8 cellular contexts compared by ENCODE assay signal in the genomic region with DNA sequence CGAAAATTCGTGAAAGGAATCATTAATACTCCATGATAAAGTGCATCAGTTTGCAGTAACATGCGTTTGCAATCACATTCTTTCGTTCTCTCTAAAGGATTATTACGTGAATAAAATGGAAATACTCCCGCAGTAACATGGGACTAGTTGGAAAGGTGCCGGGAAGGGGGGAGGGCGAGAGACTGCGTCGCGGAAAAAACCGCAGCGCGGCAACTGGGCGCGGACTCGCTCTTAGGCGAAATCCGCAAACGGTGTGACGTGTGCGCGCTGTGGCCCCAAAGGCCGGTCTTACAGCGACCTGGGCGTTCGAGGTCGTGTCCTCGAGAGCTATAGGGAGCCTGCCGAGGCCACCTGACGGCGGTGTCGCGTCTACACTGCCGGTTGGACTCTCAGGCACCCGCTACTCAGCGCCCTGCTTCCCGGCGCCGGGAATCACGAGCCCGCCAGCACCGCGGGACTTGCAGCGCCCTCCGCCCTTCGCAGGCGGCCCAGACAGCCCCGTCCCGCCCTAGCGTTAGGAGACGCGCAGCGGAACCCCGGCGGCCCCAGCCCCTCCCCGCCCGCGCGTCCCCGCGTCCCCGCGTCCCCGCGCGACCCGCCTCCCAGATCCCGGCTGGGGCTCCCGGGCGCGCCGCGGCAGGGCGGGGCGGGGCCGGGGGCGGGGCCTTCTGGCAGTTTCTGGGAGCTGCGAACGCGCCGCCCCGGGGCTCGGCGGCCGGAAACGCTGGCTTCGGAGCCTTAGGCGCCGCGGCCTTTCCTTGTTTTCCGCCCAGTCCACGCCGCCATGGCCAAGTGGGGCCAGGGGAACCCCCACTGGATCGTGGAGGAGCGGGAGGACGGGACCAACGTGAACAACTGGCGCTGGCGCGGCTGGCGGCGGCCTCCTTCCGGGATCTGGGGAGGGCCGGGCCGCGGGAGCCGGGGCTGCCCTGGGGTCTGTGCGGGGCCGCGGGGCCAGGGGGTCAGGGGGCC. TPM values are rescaled to one million over a fixed set of nuclear protein-coding genes. Genes with fewer than 3 reads are reported as not detected.
DNase-seq lines count a peak whose midpoint lies in the region; ATAC-seq and TF ChIP-seq lines count a peak whose summit lies in the region.

No MANE protein-coding gene starts in this region.

- 0 to 1% (median 1%) methylated on average over 35 to 111 of the region's 111 CpGs for WGBS in heart left ventricle, 4 donors

- H3K36me3 ChIP-seq in adipocyte (ENCODE audit: control insufficient read depth, insufficient read depth, low read length, severe bottlenecking) (peaks cover 9% of the 10 kb centered on the region), heart left ventricle (peaks cover 0 to 26% (median 16%) of the 10 kb centered on the region in 9 donors)

- intact Hi-C loops in heart left ventricle (cut with DNase I): loop anchor here in 4 of 10 donors (2.0 to 5.0 kb wide), 4 partner anchors 32 to 295 kb away; partner anchors contain the start of genes USP34 (in 2 of the 4) and SANBR (in 1 of the 4)
- intact Hi-C loops in posterior cingulate gyrus (cut with DNase I): loop anchor here (2.0 to 10.0 kb wide), 4 partner anchors 160 to 360 kb away; partner anchors contain the start of genes PEX13, PUS10, REL and USP34

- no peaks in the 10 kb centered on the region for H3K9me3 ChIP-seq in adipocyte (ENCODE audit: control insufficient read depth, low read length)
- no peaks in the 10 kb centered on the region for H3K9me3 ChIP-seq in heart left ventricle

- peak; percentile 99 for DNase-seq in GM13976 (ENCODE audit: low spot score)
- peak; percentile 89 for DNase-seq in NCI-H1436 (lab: John Stamatoyannopoulos, UW)
- DNase-seq in SW 1271 (lab: John Stamatoyannopoulos, UW): peak; percentile 78 to 87
- peak; percentile 98 for DNase-seq in adipocyte (ENCODE audit: low read depth)
- peak; percentile 95 to 98 (median 96) for DNase-seq in heart left ventricle
- peak; percentile 81 to 99 (median 90) for DNase-seq in posterior cingulate gyrus
- DNase-seq in type B pancreatic cell (ENCODE audit: extremely low spot score, unreplicated experiment): peak; percentile 97

- peak overlapping the region; percentile 89 for H3K27ac Mint-ChIP-seq in type B pancreatic cell

- ATAC-seq in HG02840 (IDR thresholded peaks at IDR 0.05; ENCODE audit: low FRiP score, unreplicated experiment) (peak; percentile 81), heart left ventricle (peak; percentile 78 to 93 (median 90))

- H3K9ac ChIP-seq in adipocyte (ENCODE audit: low read length): peak overlapping the region; percentile 95

- H3K27me3 Mint-ChIP-seq in type B pancreatic cell: no peaks in the 10 kb centered on the region

- peak overlapping the region; percentile 88 to 100 (median 99) for H3K27ac ChIP-seq in heart left ventricle

- TF ChIP-seq CTCF in GM13976 (IDR thresholded peaks at IDR 0.05; ENCODE audit: borderline replicate concordance, control extremely low read depth, extremely low read depth, insufficient read depth, missing control alignments) (no peak), heart left ventricle (IDR thresholded peaks at IDR 0.05) (peak in 5 of 12 donors; percentile 16 to 36 (median 27)), type B pancreatic cell (conservative IDR thresholded peaks at IDR 0.05) (peak; percentile 23)

- peaks cover 18% of the 10 kb centered on the region for H3K36me3 Mint-ChIP-seq in type B pancreatic cell

- peak; percentile 20 to 91 for TF ChIP-seq POLR2A in heart left ventricle (IDR thresholded peaks at IDR 0.05)

- no peaks in the 10 kb centered on the region for H3K9me3 Mint-ChIP-seq in type B pancreatic cell

- peaks cover 46% of the 10 kb centered on the region for H3K4me1 ChIP-seq in adipocyte (ENCODE audit: control insufficient read depth, insufficient read depth, low read length)
- peaks cover 0 to 59% (median 47%) of the 10 kb centered on the region in 12 donors for H3K4me1 ChIP-seq in heart left ventricle

- in situ Hi-C loops in GM13976 (cut with MboI; ENCODE audit: low sequenced_read_pairs, unreplicated experiment): no loop called here

- peaks cover 39% of the 10 kb centered on the region for H3K4me1 Mint-ChIP-seq in type B pancreatic cell (ENCODE audit: unreplicated experiment)

- no peaks in the 10 kb centered on the region for H3K27me3 ChIP-seq in adipocyte (replicated peaks; ENCODE audit: control insufficient read depth, insufficient read depth, low read length)
- H3K27me3 ChIP-seq in heart left ventricle: no peaks in the 10 kb centered on the region

- peak overlapping the region; percentile 87 for H3K4me3 ChIP-seq in adipocyte (ENCODE audit: low read length)
- H3K4me3 ChIP-seq in heart left ventricle: peak overlapping the region; percentile 64 to 93 (median 80)

- H3K4me3 Mint-ChIP-seq in type B pancreatic cell: peak overlapping the region; percentile 92

RNA-seq across cellular contexts. Expression of gene C2orf74, which starts 15.1 kb away (rescaled TPM):
- total RNA-seq in heart left ventricle (10 to 100 TPM; 12.3 to 38.4 (median 17.7) TPM), type B pancreatic cell (ENCODE audit: low replicate concordance) (8.7 and 13.1 TPM in 2 replicates)
- polyA plus RNA-seq in heart left ventricle: 10 to 100 TPM; 16.6 to 51.8 TPM

Comparison
In these comparisons a context has a peak if more than half of its experiments do, and no peak if none do; other contexts are left out.
1. Peak in every context shown above with its lines: DNase-seq, ATAC-seq, H3K4me3 ChIP-seq and H3K27ac ChIP-seq.